Comparison of ENCODE assay signal across 12 cellular contexts in genomic region chr11:122038543-122038942, GRCh38.
A peak's percentile ranks its signal among the peaks of the same experiment; 100 is the strongest.
DNase-seq lines count a peak whose midpoint lies in the region; ATAC-seq and TF ChIP-seq lines count a peak whose summit lies in the region.
"Had no signal": no experiment of that assay in that cellular context is flagged by ENCODE, and none has a peak within 500 bp of the region (broad histone marks: within the 10 kb centered on the region; RNA-seq: fewer than 3 reads in every experiment).

No MANE protein-coding gene starts in this region.

- TF ChIP-seq CTCF in AG10803 (conservative IDR thresholded peaks at IDR 0.05; ENCODE audit: low read length) (no peak), choroid plexus epithelial cell (conservative IDR thresholded peaks at IDR 0.05; ENCODE audit: low read depth, low read length) (no peak)

- H3K4me3 ChIP-seq in AG10803 (ENCODE audit: low read length): no peak overlapping the region
- no peak overlapping the region for H3K4me3 ChIP-seq in choroid plexus epithelial cell (ENCODE audit: low read depth, low read length)
- H3K4me3 ChIP-seq: lung had no signal

- DNase-seq in AG10803 (ENCODE audit: low read depth) (peak; percentile 99), LoVo (ENCODE audit: low spot score) (peak; percentile 6), choroid plexus epithelial cell (ENCODE audit: low read depth) (peak; percentile 88), kidney tubule cell (ENCODE audit: low spot score) (peak; percentile 87), anterior cingulate cortex (lab: John Stamatoyannopoulos, UW) (no peak)
- no peak for DNase-seq in NK-92 treated with Interleukin-12 subunit alpha and Interleukin-12 subunit beta, amount 100 ng/mL, for 24 hours (lab: John Stamatoyannopoulos, UW)
- DNase-seq: amniotic stem cell, C1 segment of cervical spinal cord, NCI-H187 treated with DMSO at 0.1 percent for 48 hours had no signal

- ATAC-seq in GM19463 (IDR thresholded peaks at IDR 0.05; ENCODE audit: unreplicated experiment) (no peak), GM19351 (IDR thresholded peaks at IDR 0.05; ENCODE audit: unreplicated experiment) (no peak)

Comparison
In these comparisons a context has a peak if more than half of its experiments do, and no peak if none do; other contexts are left out.
1. DNase-seq: peak in AG10803 (single experiment), LoVo (single experiment), choroid plexus epithelial cell (single experiment) and kidney tubule cell (single experiment); none in anterior cingulate cortex (0 of 58) and NK-92 treated with Interleukin-12 subunit alpha and Interleukin-12 subunit beta, amount 100 ng/mL, for 24 hours (single experiment).